ENCODE assay signal across 27 cellular contexts in genomic region chr3:162278834-162279233, GRCh38.
"Had no signal": no experiment of that assay in that cellular context is flagged by ENCODE, and none has a peak within 500 bp of the region (broad histone marks: within the 10 kb centered on the region; RNA-seq: fewer than 3 reads in every experiment).

No MANE protein-coding gene starts in this region.

- H3K27ac ChIP-seq: stomach, suprapubic skin, testis, thoracic aorta, thyroid gland, tibial artery, tibial nerve, transverse colon, upper lobe of left lung, upper lobe of right lung, uterus, vagina had no signal

- DNase-seq: stimulated activated CD4-positive, alpha-beta T cell treated with anti-CD3 and anti-CD28 coated beads, Interleukin-2, amount 100 ng/mL, for 48 hours; stimulated activated CD4-positive, alpha-beta T cell treated with anti-CD3 and anti-CD28 coated beads, Interleukin-4, amount 100 ng/mL, for 1 hour; stimulated activated CD4-positive, alpha-beta T cell treated with anti-CD3 and anti-CD28 coated beads, Interleukin-4, amount 100 ng/mL, for 24 hours; stimulated activated CD4-positive, alpha-beta T cell treated with anti-CD3 and anti-CD28 coated beads, Interleukin-4, amount 100 ng/mL, for 4 hours; stimulated activated CD8-positive, alpha-beta memory T cell treated with anti-CD3 and anti-CD28 coated beads, Interleukin-4, amount 100 ng/mL, for 48 hours; stimulated activated naive B cell treated with anti-CD40 and anti-IgM and Interleukin-4, amounts not matched to agents 10 μg/mL and 1 μg/mL and 100 μg/mL, for 72 hours; stimulated activated naive CD4-positive, alpha-beta T cell; stimulated activated naive CD4-positive, alpha-beta T cell treated with Interleukin-2 at 50 U/mL for 16 hours; stimulated activated naive CD8-positive, alpha-beta T cell treated with anti-CD3 and anti-CD28 coated beads, Interleukin-15, amount 100 ng/mL, for 72 hours; stimulated activated naive CD8-positive, alpha-beta T cell treated with anti-CD3 and anti-CD28 coated beads, Interleukin-15, Interleukin-2, amounts not matched to agents 100 U/mL and 50 U/mL, for 24 hours; stomach; substantia nigra; testis; thyroid gland; tibial artery; transverse colon; trophoblast cell; upper lobe of left lung; upper lobe of right lung; uterus had no signal

- ATAC-seq: stimulated activated effector memory CD8-positive, alpha-beta T cell treated with anti-CD3 and anti-CD28 coated beads, Interleukin-12 subunit alpha, Interleukin-12 subunit beta, amount 100 ng/mL, for 72 hours; stimulated activated memory B cell treated with anti-CD40 and anti-IgM and Interleukin-4, amounts not matched to agents 10 μg/mL and 1 μg/mL and 100 μg/mL, for 72 hours; stimulated activated naive B cell treated with anti-CD40 and anti-IgM and Interleukin-4, amounts not matched to agents 10 μg/mL and 1 μg/mL and 100 μg/mL, for 72 hours; stimulated activated naive CD8-positive, alpha-beta T cell treated with anti-CD3 and anti-CD28 coated beads, Interleukin-15, amount 100 ng/mL, for 72 hours; stimulated activated naive CD8-positive, alpha-beta T cell treated with anti-CD3 and anti-CD28 coated beads, Interleukin-15, Interleukin-2, amounts not matched to agents 100 U/mL and 50 U/mL, for 24 hours; upper lobe of right lung had no signal

- H3K4me1 ChIP-seq: stomach, suprapubic skin, testis, thyroid gland, tibial artery, tibial nerve, transverse colon, upper lobe of left lung, upper lobe of right lung, uterus, vagina had no signal

- H3K27me3 ChIP-seq: stomach, suprapubic skin, testis, thyroid gland, tibial artery, tibial nerve, transverse colon, upper lobe of left lung, upper lobe of right lung, uterus, vagina had no signal

- H3K36me3 ChIP-seq: stomach, suprapubic skin, thoracic aorta, thyroid gland, tibial artery, tibial nerve, transverse colon, upper lobe of left lung, upper lobe of right lung, uterus, vagina had no signal

- H3K9me3 ChIP-seq: suprapubic skin, testis, thoracic aorta, thyroid gland, tibial artery, upper lobe of right lung, uterus, vagina had no signal

- FAIRE-seq: urothelium cell line had no signal

- H3K4me3 ChIP-seq: stomach, suprapubic skin, testis, thoracic aorta, thyroid gland, tibial artery, tibial nerve, transverse colon, upper lobe of left lung, upper lobe of right lung, uterus, vagina had no signal
